In the genomic region with DNA sequence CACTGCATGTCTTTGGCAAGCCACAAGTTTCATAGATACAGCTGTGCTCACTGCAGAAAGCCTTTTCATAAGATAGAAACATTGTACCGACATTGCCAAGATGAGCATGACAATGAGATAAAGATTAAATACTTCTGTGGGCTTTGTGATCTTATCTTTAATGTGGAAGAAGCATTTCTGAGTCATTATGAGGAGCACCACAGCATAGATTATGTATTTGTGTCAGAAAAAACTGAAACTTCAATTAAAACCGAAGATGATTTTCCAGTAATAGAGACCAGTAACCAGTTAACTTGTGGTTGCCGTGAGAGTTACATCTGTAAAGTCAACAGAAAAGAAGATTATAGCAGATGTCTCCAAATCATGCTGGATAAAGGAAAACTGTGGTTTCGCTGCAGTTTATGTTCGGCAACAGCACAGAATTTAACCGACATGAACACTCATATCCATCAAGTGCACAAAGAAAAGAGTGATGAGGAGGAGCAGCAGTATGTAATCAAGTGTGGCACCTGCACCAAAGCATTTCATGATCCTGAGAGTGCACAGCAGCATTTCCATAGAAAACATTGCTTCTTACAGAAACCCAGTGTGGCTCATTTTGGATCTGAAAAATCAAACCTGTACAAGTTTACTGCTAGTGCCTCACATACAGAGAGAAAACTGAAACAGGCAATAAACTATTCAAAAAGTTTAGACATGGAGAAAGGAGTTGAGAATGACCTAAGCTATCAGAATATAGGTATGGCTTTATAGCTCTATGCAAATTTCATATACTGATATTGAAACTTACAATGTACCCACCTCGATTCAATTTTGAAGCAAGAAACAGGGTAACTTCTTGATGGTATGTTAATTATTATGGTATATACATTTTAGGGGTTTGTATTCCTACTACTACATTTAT, we compare ENCODE assay signal across 23 cellular contexts. TPM values are rescaled to one million over a fixed set of nuclear protein-coding genes. Genes with fewer than 3 reads are reported as not detected.
DNase-seq lines count a peak whose midpoint lies in the region; ATAC-seq lines count a peak whose summit lies in the region.
"Had no signal": no experiment of that assay in that cellular context is flagged by ENCODE, and none has a peak within 500 bp of the region (broad histone marks: within the 10 kb centered on the region; RNA-seq: fewer than 3 reads in every experiment).

No MANE protein-coding gene starts in this region.

- peaks cover 15% of the 10 kb centered on the region for H3K4me1 Mint-ChIP-seq in activated T-cell treated with anti-CD3 and anti-CD28 coated beads, Interleukin-2, amount 50 U/mL, for 4 hours (ENCODE audit: low read depth)
- peaks cover 25% of the 10 kb centered on the region for H3K4me1 Mint-ChIP-seq in activated T-helper 1 cell treated with anti-CD3 and anti-CD28 coated beads, Interleukin-12 subunit alpha, Interleukin-12 subunit beta, Interleukin-2, Interleukin-4 antibody, amounts not matched to agents 30 ng/mL and 10 ng/mL and 1 ng/mL, durations not matched to agents 14 hours and 24 hours and 36 hours (ENCODE audit: low read depth)
- H3K4me1 Mint-ChIP-seq: GM23338 had no signal

- H3K27me3 Mint-ChIP-seq in activated T-cell treated with anti-CD3 and anti-CD28 coated beads, Interleukin-2, amount 50 U/mL, for 4 hours (ENCODE audit: low read depth) = no peaks in the 10 kb centered on the region
- no peaks in the 10 kb centered on the region for H3K27me3 Mint-ChIP-seq in activated T-helper 1 cell treated with anti-CD3 and anti-CD28 coated beads, Interleukin-12 subunit alpha, Interleukin-12 subunit beta, Interleukin-2, Interleukin-4 antibody, amounts not matched to agents 30 ng/mL and 10 ng/mL and 1 ng/mL, durations not matched to agents 14 hours and 24 hours and 36 hours (ENCODE audit: insufficient read depth)
- H3K27me3 Mint-ChIP-seq: naive thymus-derived CD4-positive, alpha-beta T cell had no signal

- peaks cover 61% of the 10 kb centered on the region for H3K36me3 ChIP-seq in KOPT-K1 (ENCODE audit: insufficient read depth, low read length)
- H3K36me3 ChIP-seq: colonic mucosa had no signal

- intact Hi-C loops in activated T-helper 1 cell treated with anti-CD3 and anti-CD28 coated beads, Interleukin-12 subunit alpha, Interleukin-12 subunit beta, Interleukin-2, Interleukin-4 antibody, amounts not matched to agents 30 ng/mL and 10 ng/mL and 1 ng/mL, durations not matched to agents 14 hours and 24 hours and 36 hours (cut with micrococcal nuclease) = loop anchor here (1.0 to 2.0 kb wide), 2 partner anchors 24 to 257 kb away; partner anchors contain the start of gene BAG2

- H3K9me3 ChIP-seq in KOPT-K1 (ENCODE audit: insufficient read depth, low read length, poor library complexity, severe bottlenecking) = no peaks in the 10 kb centered on the region
- H3K9me3 ChIP-seq: colonic mucosa, right atrium auricular region had no signal

- H3K27ac Mint-ChIP-seq in activated T-helper 1 cell treated with anti-CD3 and anti-CD28 coated beads, Interleukin-12 subunit alpha, Interleukin-12 subunit beta, Interleukin-2, Interleukin-4 antibody, amounts not matched to agents 30 ng/mL and 10 ng/mL and 1 ng/mL, durations not matched to agents 14 hours and 24 hours and 36 hours = peak overlapping the region; percentile 89
- H3K27ac Mint-ChIP-seq: GM23338 had no signal

- DNase-seq in activated T-cell treated with anti-CD3 and anti-CD28 coated beads, Interleukin-2, amount 50 U/mL, for 4 hours = no peak
- DNase-seq in activated T-cell treated with anti-CD3 and anti-CD28 coated beads for 4 hours = no peak
- no peak for DNase-seq in activated T-helper 1 cell treated with anti-CD3 and anti-CD28 coated beads, Interleukin-12 subunit alpha, Interleukin-12 subunit beta, Interleukin-2, Interleukin-4 antibody, amounts not matched to agents 30 ng/mL and 10 ng/mL and 1 ng/mL, durations not matched to agents 14 hours and 24 hours and 36 hours (ENCODE audit: low spot score)
- peak; percentile 26 for DNase-seq in stimulated activated CD8-positive, alpha-beta memory T cell treated with anti-CD3 and anti-CD28 coated beads, Interleukin-4, amount 100 ng/mL, for 48 hours
- DNase-seq: ACHN; C1 segment of cervical spinal cord; colonic mucosa; GF-D8; KG1; left cardiac atrium; mesendoderm; naive thymus-derived CD4-positive, alpha-beta T cell; NCI-H1930; NCI-H226; NCI-H82; SHP77 had no signal

- peak overlapping the region; percentile 46 for H3K27ac ChIP-seq in KOPT-K1 (ENCODE audit: low read depth, low read length, poor library complexity, severe bottlenecking)
- H3K27ac ChIP-seq: colonic mucosa, right atrium auricular region had no signal

- peaks cover 44% of the 10 kb centered on the region for H3K36me3 Mint-ChIP-seq in activated T-cell treated with anti-CD3 and anti-CD28 coated beads, Interleukin-2, amount 50 U/mL, for 4 hours (ENCODE audit: insufficient read depth)
- peaks cover 55% of the 10 kb centered on the region for H3K36me3 Mint-ChIP-seq in activated T-helper 1 cell treated with anti-CD3 and anti-CD28 coated beads, Interleukin-12 subunit alpha, Interleukin-12 subunit beta, Interleukin-2, Interleukin-4 antibody, amounts not matched to agents 30 ng/mL and 10 ng/mL and 1 ng/mL, durations not matched to agents 14 hours and 24 hours and 36 hours (ENCODE audit: low read depth)

- ATAC-seq in activated T-cell treated with anti-CD3 and anti-CD28 coated beads, Interleukin-2, amount 50 U/mL, for 4 hours = peak; percentile 86
- ATAC-seq in GM21528 (IDR thresholded peaks at IDR 0.05; ENCODE audit: low FRiP score, unreplicated experiment) (no peak), GM19467 (IDR thresholded peaks at IDR 0.05; ENCODE audit: unreplicated experiment) (no peak), HG02623 (IDR thresholded peaks at IDR 0.05; ENCODE audit: unreplicated experiment) (no peak)
- ATAC-seq: GM12878; GM23338; left cardiac atrium; naive thymus-derived CD4-positive, alpha-beta T cell had no signal

- H3K9me3 Mint-ChIP-seq in activated T-cell treated with anti-CD3 and anti-CD28 coated beads, Interleukin-2, amount 50 U/mL, for 4 hours = no peaks in the 10 kb centered on the region
- peaks cover 5% of the 10 kb centered on the region for H3K9me3 Mint-ChIP-seq in activated T-helper 1 cell treated with anti-CD3 and anti-CD28 coated beads, Interleukin-12 subunit alpha, Interleukin-12 subunit beta, Interleukin-2, Interleukin-4 antibody, amounts not matched to agents 30 ng/mL and 10 ng/mL and 1 ng/mL, durations not matched to agents 14 hours and 24 hours and 36 hours
- H3K9me3 Mint-ChIP-seq: GM23338 had no signal

- no peak overlapping the region for H3K4me3 Mint-ChIP-seq in activated T-cell treated with anti-CD3 and anti-CD28 coated beads, Interleukin-2, amount 50 U/mL, for 4 hours
- peak overlapping the region; percentile 53 for H3K4me3 Mint-ChIP-seq in activated T-helper 1 cell treated with anti-CD3 and anti-CD28 coated beads, Interleukin-12 subunit alpha, Interleukin-12 subunit beta, Interleukin-2, Interleukin-4 antibody, amounts not matched to agents 30 ng/mL and 10 ng/mL and 1 ng/mL, durations not matched to agents 14 hours and 24 hours and 36 hours
- H3K4me3 Mint-ChIP-seq: GM23338 had no signal

RNA-seq across cellular contexts. Expression of gene BAG2, which starts 23.9 kb away (rescaled TPM):
- 1 to 10 TPM; 6.3 to 7.2 (median 6.9) TPM for total RNA-seq in activated T-cell treated with anti-CD3 and anti-CD28 coated beads, Interleukin-2, amount 50 U/mL, for 4 hours
- total RNA-seq in activated T-helper 1 cell treated with anti-CD3 and anti-CD28 coated beads, Interleukin-12 subunit alpha, Interleukin-12 subunit beta, Interleukin-2, Interleukin-4 antibody, amounts not matched to agents 30 ng/mL and 10 ng/mL and 1 ng/mL, durations not matched to agents 14 hours and 24 hours and 36 hours = 12.3 and 13.1 TPM in 2 replicates

RNA-seq across cellular contexts. Expression of gene ZNF451, which starts 58.2 kb away (rescaled TPM):
- total RNA-seq in activated T-cell treated with anti-CD3 and anti-CD28 coated beads, Interleukin-2, amount 50 U/mL, for 4 hours = 10 to 100 TPM; 36.8 to 44.8 (median 43.3) TPM
- 58.1 and 64.4 TPM in 2 replicates for total RNA-seq in activated T-helper 1 cell treated with anti-CD3 and anti-CD28 coated beads, Interleukin-12 subunit alpha, Interleukin-12 subunit beta, Interleukin-2, Interleukin-4 antibody, amounts not matched to agents 30 ng/mL and 10 ng/mL and 1 ng/mL, durations not matched to agents 14 hours and 24 hours and 36 hours

Comparison
In these comparisons a context has a peak if more than half of its experiments do, and no peak if none do; other contexts are left out.
1. ATAC-seq: peak in activated T-cell treated with anti-CD3 and anti-CD28 coated beads, Interleukin-2, amount 50 U/mL, for 4 hours (2 of 2); none in GM21528 (single experiment), GM19467 (single experiment) and HG02623 (single experiment).